8 cellular contexts compared by ENCODE assay signal in the genomic region with DNA sequence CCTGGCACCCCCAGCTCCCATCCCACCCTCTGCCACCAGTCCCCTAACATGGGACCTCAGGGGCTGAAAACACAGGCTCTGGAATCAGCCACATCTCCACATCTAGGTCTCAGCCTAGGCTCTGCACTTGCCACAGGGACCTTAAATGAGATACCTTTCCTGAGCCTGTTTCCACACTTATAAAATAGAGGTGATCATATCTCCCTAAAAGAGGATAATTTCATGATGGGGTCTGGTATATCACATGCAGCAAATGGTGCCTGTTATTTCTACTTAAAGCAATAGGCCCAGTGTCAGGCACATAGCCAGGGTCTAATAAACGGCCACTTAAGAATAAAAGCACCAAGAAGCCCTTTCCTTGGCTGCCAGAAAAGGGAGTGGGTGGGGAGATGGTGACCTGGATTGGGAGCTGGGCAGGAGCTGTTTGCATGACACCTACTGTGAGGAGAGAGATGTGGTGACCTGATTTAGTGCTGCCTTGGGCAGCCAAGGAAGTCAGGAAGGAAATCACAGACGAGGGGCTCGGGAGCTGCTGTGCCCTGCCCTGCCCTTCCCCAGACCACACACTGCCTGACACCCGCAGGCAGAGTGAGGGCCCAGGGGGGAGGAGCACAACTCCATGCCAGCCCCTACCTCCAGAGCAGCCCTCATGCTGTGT.
A peak's percentile ranks its signal among the peaks of the same experiment; 100 is the strongest.
DNase-seq lines count a peak whose midpoint lies in the region; ATAC-seq lines count a peak whose summit lies in the region.

No MANE protein-coding gene starts in this region.

- H3K4me3 ChIP-seq in iPS-15b (ENCODE audit: low read depth, low read length): no peak overlapping the region

- no peaks in the 10 kb centered on the region for H3K9me3 Mint-ChIP-seq in T-helper 1 cell treated with Interleukin-12 subunit alpha and Interleukin-12 subunit beta and Interleukin-4 antibody, amounts not matched to agents 30 μg/mL and 1 μg/mL, for 36 hours
- no peaks in the 10 kb centered on the region for H3K9me3 Mint-ChIP-seq in stimulated activated naive CD8-positive, alpha-beta T cell treated with anti-CD3 and anti-CD28 coated beads, Interleukin-15, Interleukin-2, amounts not matched to agents 100 ng/mL and 50 ng/mL, for 24 hours

- peak overlapping the region; percentile 16 for H3K9ac ChIP-seq in iPS-15b (ENCODE audit: low read depth, low read length)

- H3K4me1 Mint-ChIP-seq in T-helper 1 cell treated with Interleukin-12 subunit alpha and Interleukin-12 subunit beta and Interleukin-4 antibody, amounts not matched to agents 30 μg/mL and 1 μg/mL, for 36 hours (ENCODE audit: low read depth): peaks cover 62% of the 10 kb centered on the region
- peaks cover 89% of the 10 kb centered on the region for H3K4me1 Mint-ChIP-seq in stimulated activated naive CD8-positive, alpha-beta T cell treated with anti-CD3 and anti-CD28 coated beads, Interleukin-15, Interleukin-2, amounts not matched to agents 100 ng/mL and 50 ng/mL, for 24 hours (ENCODE audit: low read depth)

- H3K9me3 ChIP-seq in iPS-15b (ENCODE audit: control insufficient read depth, insufficient read depth, low read length): no peaks in the 10 kb centered on the region

- peak overlapping the region; percentile 38 for H3K4me3 Mint-ChIP-seq in T-helper 1 cell treated with Interleukin-12 subunit alpha and Interleukin-12 subunit beta and Interleukin-4 antibody, amounts not matched to agents 30 μg/mL and 1 μg/mL, for 36 hours
- H3K4me3 Mint-ChIP-seq in stimulated activated naive CD8-positive, alpha-beta T cell treated with anti-CD3 and anti-CD28 coated beads, Interleukin-15, Interleukin-2, amounts not matched to agents 100 ng/mL and 50 ng/mL, for 24 hours: peak overlapping the region; percentile 79

- no peaks in the 10 kb centered on the region for H3K36me3 ChIP-seq in iPS-15b (ENCODE audit: control insufficient read depth, insufficient read depth, low read length)

- no peaks in the 10 kb centered on the region for H3K36me3 Mint-ChIP-seq in T-helper 1 cell treated with Interleukin-12 subunit alpha and Interleukin-12 subunit beta and Interleukin-4 antibody, amounts not matched to agents 30 μg/mL and 1 μg/mL, for 36 hours (ENCODE audit: low read depth)
- H3K36me3 Mint-ChIP-seq in stimulated activated naive CD8-positive, alpha-beta T cell treated with anti-CD3 and anti-CD28 coated beads, Interleukin-15, Interleukin-2, amounts not matched to agents 100 ng/mL and 50 ng/mL, for 24 hours (ENCODE audit: low read depth): no peaks in the 10 kb centered on the region

- no peak for ATAC-seq in HG03095 (IDR thresholded peaks at IDR 0.05; ENCODE audit: unreplicated experiment)
- ATAC-seq in HG03378 (IDR thresholded peaks at IDR 0.05; ENCODE audit: unreplicated experiment): no peak

- H3K27me3 Mint-ChIP-seq in T-helper 1 cell treated with Interleukin-12 subunit alpha and Interleukin-12 subunit beta and Interleukin-4 antibody, amounts not matched to agents 30 μg/mL and 1 μg/mL, for 36 hours (ENCODE audit: low read depth): no peaks in the 10 kb centered on the region
- peaks cover 3% of the 10 kb centered on the region for H3K27me3 Mint-ChIP-seq in stimulated activated naive CD8-positive, alpha-beta T cell treated with anti-CD3 and anti-CD28 coated beads, Interleukin-15, Interleukin-2, amounts not matched to agents 100 ng/mL and 50 ng/mL, for 24 hours

- H3K27me3 ChIP-seq in iPS-15b (ENCODE audit: control insufficient read depth, insufficient read depth, low read length): no peaks in the 10 kb centered on the region

- DNase-seq in T-helper 1 cell (no peak), UCSD-AML1 (lab: John Stamatoyannopoulos, UW; ENCODE audit: unreplicated experiment) (peak; percentile 48), SIG-M5 treated with dmso at 0.1 percent for 504 hours (lab: John Stamatoyannopoulos, UW; ENCODE audit: unreplicated experiment) (no peak)

- H3K4me1 ChIP-seq in iPS-15b (ENCODE audit: control insufficient read depth, insufficient read depth, low read length): peaks cover 38% of the 10 kb centered on the region

- peak overlapping the region; percentile 97 for H3K27ac Mint-ChIP-seq in T-helper 1 cell treated with Interleukin-12 subunit alpha and Interleukin-12 subunit beta and Interleukin-4 antibody, amounts not matched to agents 30 μg/mL and 1 μg/mL, for 36 hours
- peak overlapping the region; percentile 92 for H3K27ac Mint-ChIP-seq in stimulated activated naive CD8-positive, alpha-beta T cell treated with anti-CD3 and anti-CD28 coated beads, Interleukin-15, Interleukin-2, amounts not matched to agents 100 ng/mL and 50 ng/mL, for 24 hours
